Comparison of ENCODE assay signal across 1 cellular context in the genomic region with DNA sequence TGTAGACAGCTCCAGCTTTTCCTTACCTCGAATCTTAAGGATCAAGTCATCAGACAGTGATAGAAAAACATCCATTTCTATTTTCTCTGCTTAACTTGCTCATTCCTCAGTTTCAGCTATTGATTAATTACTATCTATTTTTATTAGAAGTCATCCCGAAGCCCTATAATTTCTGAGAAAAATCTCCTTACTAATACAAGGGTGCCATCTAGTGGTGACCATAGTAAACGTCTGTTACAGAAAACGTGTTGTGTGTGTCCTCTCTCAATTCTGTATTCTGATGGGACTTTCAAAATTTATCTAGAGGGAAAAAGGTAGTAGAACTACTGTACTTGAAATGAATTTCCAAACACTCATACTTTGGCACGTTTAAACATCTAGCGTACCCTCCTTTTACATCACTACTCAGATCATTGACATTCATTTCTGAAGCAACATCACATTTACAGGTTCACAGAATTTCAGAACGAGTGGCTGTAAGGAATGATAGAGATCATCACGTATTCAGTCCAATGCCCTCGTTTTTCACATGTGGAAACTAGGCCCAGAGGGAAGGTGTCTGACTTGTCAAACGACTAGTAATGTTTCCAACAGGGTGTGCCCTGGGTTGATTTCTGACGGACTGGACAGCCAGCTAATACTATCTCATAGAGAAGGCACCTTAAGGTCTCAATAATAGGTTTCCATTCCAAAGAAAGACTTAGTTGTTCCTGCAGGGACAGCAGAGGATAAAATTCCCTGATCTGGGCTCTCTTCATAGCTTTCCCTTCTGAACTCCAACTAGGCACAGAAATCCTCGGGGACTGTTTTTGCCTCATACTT.
TF ChIP-seq lines count a peak whose summit lies in the region.

No MANE protein-coding gene starts in this region.

TF ChIP-seq in endothelial cell of umbilical vein, 7 proteins besides CTCF, POLR2A, EP300 and RAD21 (continued from another document):
- TF ChIP-seq EZH2 (IDR thresholded peaks at IDR 0.05; ENCODE audit: borderline replicate concordance, low read depth, low read length, severe bottlenecking), result no peak
- TF ChIP-seq FOS (IDR thresholded peaks at IDR 0.05; ENCODE audit: borderline replicate concordance, insufficient read depth, low read length), result no peak
- TF ChIP-seq JUN (IDR thresholded peaks at IDR 0.05; ENCODE audit: borderline replicate concordance, insufficient read depth, insufficient read length, low read depth), result no peak
- no peak for TF ChIP-seq MYC (IDR thresholded peaks at IDR 0.05; ENCODE audit: low read depth, low read length)
- TF ChIP-seq POLR2AphosphoS5 (IDR thresholded peaks at IDR 0.05; ENCODE audit: insufficient read depth, low read depth, low read length), result no peak
- TF ChIP-seq, protein P1, sequence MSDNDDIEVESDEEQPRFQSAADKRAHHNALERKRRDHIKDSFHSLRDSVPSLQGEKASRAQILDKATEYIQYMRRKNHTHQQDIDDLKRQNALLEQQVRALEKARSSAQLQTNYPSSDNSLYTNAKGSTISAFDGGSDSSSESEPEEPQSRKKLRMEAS (IDR thresholded peaks at IDR 0.05; ENCODE audit: insufficient read depth, insufficient read length), result no peak
